Comparison of ENCODE assay signal across 36 cellular contexts in genomic region chr13:37085656-37086055, GRCh38. TPM values are rescaled to one million over a fixed set of nuclear protein-coding genes. Genes with fewer than 3 reads are reported as not detected.
"Had no signal": no experiment of that assay in that cellular context is flagged by ENCODE, and none has a peak within 500 bp of the region (broad histone marks: within the 10 kb centered on the region; RNA-seq: fewer than 3 reads in every experiment).

No MANE protein-coding gene starts in this region.

- DNase-seq: cortex of kidney; effector memory CD8-positive, alpha-beta T cell; foreskin keratinocyte; heart left ventricle; left cardiac atrium; left lung; mesendoderm; midbrain; naive thymus-derived CD8-positive, alpha-beta T cell; nephron progenitor cell; occipital lobe; ovary; posterior cingulate gyrus; psoas muscle; right cardiac atrium; sigmoid colon; stimulated activated CD4-positive, alpha-beta T cell treated with anti-CD3 and anti-CD28 coated beads, Interleukin-2, amount 100 ng/mL, for 24 hours; stimulated activated CD4-positive, alpha-beta T cell treated with anti-CD3 and anti-CD28 coated beads, Interleukin-4, amount 100 ng/mL, for 24 hours; stimulated activated naive CD4-positive, alpha-beta T cell treated with Interleukin-2 at 50 U/mL for 16 hours; stomach; thyroid gland; trophoblast cell had no signal

- H3K27me3 ChIP-seq: foreskin keratinocyte, gastroesophageal sphincter, heart left ventricle, hepatocyte, left lung, ovary, sigmoid colon, stomach, thyroid gland, vagina had no signal

- H3K4me3 ChIP-seq: gastroesophageal sphincter, heart left ventricle, hepatocyte, left lung, ovary, psoas muscle, sigmoid colon, stomach, thyroid gland, vagina had no signal

- ATAC-seq: effector memory CD8-positive, alpha-beta T cell; foreskin keratinocyte; gastroesophageal sphincter; heart left ventricle; left cardiac atrium; left lung; naive thymus-derived CD8-positive, alpha-beta T cell; psoas muscle; right cardiac atrium; stimulated activated effector memory CD8-positive, alpha-beta T cell treated with anti-CD3 and anti-CD28 coated beads, Interleukin-12 subunit alpha, Interleukin-12 subunit beta, amount 100 ng/mL, for 72 hours had no signal

- H3K9me3 ChIP-seq: gastroesophageal sphincter, heart left ventricle, left lung, ovary, psoas muscle, sigmoid colon, stomach, thyroid gland, vagina had no signal

- H3K27ac ChIP-seq: foreskin keratinocyte, gastroesophageal sphincter, heart left ventricle, hepatocyte, ovary, psoas muscle, sigmoid colon, stomach, thyroid gland, vagina had no signal

- H3K36me3 ChIP-seq: gastroesophageal sphincter, heart left ventricle, left lung, ovary, sigmoid colon, stomach, thyroid gland, vagina had no signal

- H3K4me1 ChIP-seq: foreskin keratinocyte, gastroesophageal sphincter, psoas muscle, sigmoid colon, stomach, thyroid gland, vagina had no signal

RNA-seq across cellular contexts. Expression of gene CSNK1A1L, which starts 19.8 kb away (rescaled TPM):
- total RNA-seq: dermis microvascular lymphatic vessel endothelial cell; foreskin keratinocyte; heart left ventricle; hepatocyte; kidney epithelial cell; left cardiac atrium; left lung; lower leg skin; lung microvascular endothelial cell; mucosa of gallbladder; naive thymus-derived CD8-positive, alpha-beta T cell; occipital lobe; ovary; psoas muscle; renal cortical epithelial cell; right cardiac atrium; sigmoid colon; skeletal muscle tissue; stomach; subcutaneous adipose tissue; temporal lobe; thyroid gland; ureter; vagina had no signal
